10 cellular contexts compared by ENCODE assay signal in genomic region chr4:90030953-90031352, GRCh38.
DNase-seq lines count a peak whose midpoint lies in the region; ATAC-seq, FAIRE-seq and TF ChIP-seq lines count a peak whose summit lies in the region.
"Had no signal": no experiment of that assay in that cellular context is flagged by ENCODE, and none has a peak within 500 bp of the region (broad histone marks: within the 10 kb centered on the region; RNA-seq: fewer than 3 reads in every experiment).

No MANE protein-coding gene starts in this region.

- H3K9me3 ChIP-seq in PC-3 (ENCODE audit: low read length) = no peaks in the 10 kb centered on the region
- H3K9me3 ChIP-seq in stomach = no peaks in the 10 kb centered on the region

- H3K4me2 ChIP-seq in PC-3 (ENCODE audit: low read length) = no peak overlapping the region

- H3K9me2 ChIP-seq in PC-3 (replicated peaks; ENCODE audit: low read length) = no peaks in the 10 kb centered on the region

- no peak overlapping the region for H3K9ac ChIP-seq in PC-3 (ENCODE audit: low read length)

- H3K27me3 ChIP-seq in PC-3 (ENCODE audit: low read length) (no peaks in the 10 kb centered on the region; the same call in 1 of the 2 replicates), stomach (no peaks in the 10 kb centered on the region)

- H3K4me1 ChIP-seq in PC-3 (ENCODE audit: insufficient read depth, low read length) = no peaks in the 10 kb centered on the region
- H3K4me1 ChIP-seq in stomach = no peaks in the 10 kb centered on the region

- no peaks in the 10 kb centered on the region for H3K79me2 ChIP-seq in PC-3 (ENCODE audit: low read length)

- peak; percentile 89 for ATAC-seq in PC-3
- no peak for ATAC-seq in GM21528 (IDR thresholded peaks at IDR 0.05; ENCODE audit: low FRiP score, unreplicated experiment)

- H3K36me3 ChIP-seq in PC-3 (ENCODE audit: low read depth, low read length) = no peaks in the 10 kb centered on the region
- no peaks in the 10 kb centered on the region for H3K36me3 ChIP-seq in stomach

- POLR2A ChIA-PET in PC-3 (lab: Charles Lee; ENCODE audit: unreplicated experiment) = no interaction called here

- H2AFZ ChIP-seq in PC-3 (ENCODE audit: low read length) = no peak overlapping the region

- H4K20me1 ChIP-seq in PC-3 (ENCODE audit: low read length) = no peaks in the 10 kb centered on the region

- intact Hi-C loops in PC-3 (cut with micrococcal nuclease) = no loop called here
- intact Hi-C loops in stomach (cut with DNase I; ENCODE audit: low total_unique reads) = loop anchor here (10.0 kb wide), 1 partner anchor 264 kb away; no protein-coding TSS in a partner anchor

- H3K27ac ChIP-seq in PC-3 (ENCODE audit: low read length) (no peak overlapping the region), stomach (no peak overlapping the region)

- CTCF ChIA-PET in PC-3 (lab: Charles Lee) = interaction anchor here (0.6 to 0.7 kb wide), 5 partner anchors 24 to 179 kb away, joined by 3 to 4 read pairs (median 3); no protein-coding TSS in a partner anchor

- DNase-seq in NCI-H748 (lab: John Stamatoyannopoulos, UW; ENCODE audit: unreplicated experiment) (peak; percentile 8), NCI-H748 treated with DMSO at 0.1 percent for 48 hours (lab: John Stamatoyannopoulos, UW) (no peak), PC-3 (peak; percentile 66), foreskin melanocyte (peak; percentile 27), superior temporal gyrus (ENCODE audit: extremely low spot score) (peak; percentile 39), GM19239 (ENCODE audit: insufficient read length, low spot score) (no peak), stomach (no peak)
- DNase-seq: NCI-H1092 treated with DMSO at 0.1 percent for 48 hours had no signal

- H3K4me3 ChIP-seq in PC-3 (ENCODE audit: low read length) = no peak overlapping the region
- no peak overlapping the region for H3K4me3 ChIP-seq in stomach
- H3K4me3 ChIP-seq: lung had no signal

- TF ChIP-seq EP300 in stomach (IDR thresholded peaks at IDR 0.05) = no peak

- TF ChIP-seq CTCF in PC-3 (conservative IDR thresholded peaks at IDR 0.05; ENCODE audit: low read depth, low read length) (peak; percentile 79), stomach (IDR thresholded peaks at IDR 0.05) (peak in 2 of 7 experiments; percentile 20)

- WGBS in stomach, 5 donors = 24 to 44% (median 34%) methylated on average over 3 of the region's 3 CpGs

- no peak for TF ChIP-seq POLR2A in stomach (IDR thresholded peaks at IDR 0.05)

- BruUV-seq in PC-3 (replicated peaks; lab: Mats Ljungman, UMichigan) = no TSS peak

- H3F3A ChIP-seq in PC-3 (ENCODE audit: low read length, unreplicated experiment) = no peaks in the 10 kb centered on the region

- FAIRE-seq in GM19239 (lab: Jason Lieb, UNC) = no peak

Comparison
In these comparisons a context has a peak if more than half of its experiments do, and no peak if none do; other contexts are left out.
1. DNase-seq: peak in NCI-H748 (single experiment), PC-3 (single experiment), foreskin melanocyte (single experiment) and superior temporal gyrus (single experiment); none in NCI-H748 treated with DMSO at 0.1 percent for 48 hours (single experiment), GM19239 (single experiment) and stomach (single experiment).